15 cellular contexts compared by ENCODE assay signal in genomic region chr6:170006524-170007467, GRCh38.
DNase-seq lines count a peak whose midpoint lies in the region; ATAC-seq and TF ChIP-seq lines count a peak whose summit lies in the region.
"Had no signal": no experiment of that assay in that cellular context is flagged by ENCODE, and none has a peak within 500 bp of the region (broad histone marks: within the 10 kb centered on the region; RNA-seq: fewer than 3 reads in every experiment).

No MANE protein-coding gene starts in this region.

- peaks cover 30% of the 10 kb centered on the region for H3K9me3 Mint-ChIP-seq in mesothelial cell of epicardium

- H3K4me3 Mint-ChIP-seq in mesothelial cell of epicardium, result no peak overlapping the region
- H3K4me3 Mint-ChIP-seq: activated T-helper 17 cell treated with anti-CD3 and anti-CD28 coated beads, Interleukin-2, amount 50 U/mL, for 72 hours had no signal

- no peak for ATAC-seq in stimulated activated naive CD8-positive, alpha-beta T cell treated with anti-CD3 and anti-CD28 coated beads, Interleukin-15, Interleukin-2, amounts not matched to agents 100 U/mL and 50 U/mL, for 24 hours
- ATAC-seq: A549; activated T-helper 17 cell treated with anti-CD3 and anti-CD28 coated beads, Interleukin-2, amount 50 U/mL, for 72 hours; left lung had no signal

- no peaks in the 10 kb centered on the region for H3K27me3 ChIP-seq in WERI-Rb-1 (ENCODE audit: insufficient read depth, low read depth, severe bottlenecking)
- H3K27me3 ChIP-seq: Peyer's patch had no signal

- in situ Hi-C loops in GM13977 (cut with MboI; ENCODE audit: low pct_unique_long_range_greater_than_20kb, low sequenced_read_pairs, unreplicated experiment), result no loop called here

- H3K4me3 ChIP-seq in WERI-Rb-1 (ENCODE audit: low read depth, low read length), result peak overlapping the region; percentile 11
- H3K4me3 ChIP-seq: A549, left lung, Peyer's patch had no signal

- H3K36me3 Mint-ChIP-seq in mesothelial cell of epicardium, result peaks cover 5% of the 10 kb centered on the region

- 0 out of 2 replicates have a peak, but pooled peaks have one; percentile 6 for TF ChIP-seq CTCF in WERI-Rb-1 (IDR thresholded peaks at IDR 0.05; ENCODE audit: low read depth, low read length)
- TF ChIP-seq CTCF in mesothelial cell of epicardium (IDR thresholded peaks at IDR 0.05; ENCODE audit: unreplicated experiment), result no peak
- TF ChIP-seq CTCF in GM13977 (IDR thresholded peaks at IDR 0.05; ENCODE audit: extremely low read depth, insufficient read depth, missing control alignments), result no peak

- H3K36me3 ChIP-seq in WERI-Rb-1, result no peaks in the 10 kb centered on the region
- H3K36me3 ChIP-seq: left lung, neutrophil, Peyer's patch had no signal

- H3K4me1 Mint-ChIP-seq in mesothelial cell of epicardium, result peaks cover 13% of the 10 kb centered on the region
- H3K4me1 Mint-ChIP-seq: activated T-helper 17 cell treated with anti-CD3 and anti-CD28 coated beads, Interleukin-2, amount 50 U/mL, for 72 hours had no signal

- DNase-seq in NCI-H526 (lab: John Stamatoyannopoulos, UW) (peak; percentile 34 to 58), NCI-H526 treated with DMSO at 0.1 percent for 48 hours (lab: John Stamatoyannopoulos, UW) (no peak), WERI-Rb-1 (peak; percentile 38), islet precursor cell (peak; percentile 86), mesothelial cell of epicardium (ENCODE audit: low spot score in 2 of 2, unreplicated experiment in 2 of 2) (no peak), inferior parietal cortex (ENCODE audit: extremely low spot score) (no peak), GM13977 (ENCODE audit: low spot score) (no peak)
- DNase-seq in stimulated activated naive CD8-positive, alpha-beta T cell treated with anti-CD3 and anti-CD28 coated beads, Interleukin-15, Interleukin-2, amounts not matched to agents 100 U/mL and 50 U/mL, for 24 hours, result peak; percentile 1
- DNase-seq: activated CD4-positive, alpha-beta T cell treated with anti-CD3 and anti-CD28 coated beads for 1 hour; NCI-H2081 had no signal

- peaks cover 13% of the 10 kb centered on the region for H3K9me3 ChIP-seq in WERI-Rb-1 (ENCODE audit: severe bottlenecking)
- H3K9me3 ChIP-seq: A549, neutrophil had no signal

- peaks cover 5% of the 10 kb centered on the region for H3K27me3 Mint-ChIP-seq in mesothelial cell of epicardium (ENCODE audit: low read depth)

- H3K27ac Mint-ChIP-seq in mesothelial cell of epicardium, result no peak overlapping the region
- H3K27ac Mint-ChIP-seq: activated T-helper 17 cell treated with anti-CD3 and anti-CD28 coated beads, Interleukin-2, amount 50 U/mL, for 72 hours had no signal

- H3K27ac ChIP-seq in WERI-Rb-1, result peak overlapping the region; percentile 30; the same call in 1 of the 2 replicates
- H3K27ac ChIP-seq: A549, neutrophil, Peyer's patch had no signal

Comparison
In these comparisons a context has a peak if more than half of its experiments do, and no peak if none do; other contexts are left out.
1. DNase-seq: peak in NCI-H526 (2 of 2), WERI-Rb-1 (single experiment), islet precursor cell (single experiment) and stimulated activated naive CD8-positive, alpha-beta T cell treated with anti-CD3 and anti-CD28 coated beads, Interleukin-15, Interleukin-2, amounts not matched to agents 100 U/mL and 50 U/mL, for 24 hours (single experiment); none in NCI-H526 treated with DMSO at 0.1 percent for 48 hours (single experiment), mesothelial cell of epicardium (0 of 2), inferior parietal cortex (single experiment) and GM13977 (single experiment).